18 cellular contexts compared by ENCODE assay signal in the genomic region with DNA sequence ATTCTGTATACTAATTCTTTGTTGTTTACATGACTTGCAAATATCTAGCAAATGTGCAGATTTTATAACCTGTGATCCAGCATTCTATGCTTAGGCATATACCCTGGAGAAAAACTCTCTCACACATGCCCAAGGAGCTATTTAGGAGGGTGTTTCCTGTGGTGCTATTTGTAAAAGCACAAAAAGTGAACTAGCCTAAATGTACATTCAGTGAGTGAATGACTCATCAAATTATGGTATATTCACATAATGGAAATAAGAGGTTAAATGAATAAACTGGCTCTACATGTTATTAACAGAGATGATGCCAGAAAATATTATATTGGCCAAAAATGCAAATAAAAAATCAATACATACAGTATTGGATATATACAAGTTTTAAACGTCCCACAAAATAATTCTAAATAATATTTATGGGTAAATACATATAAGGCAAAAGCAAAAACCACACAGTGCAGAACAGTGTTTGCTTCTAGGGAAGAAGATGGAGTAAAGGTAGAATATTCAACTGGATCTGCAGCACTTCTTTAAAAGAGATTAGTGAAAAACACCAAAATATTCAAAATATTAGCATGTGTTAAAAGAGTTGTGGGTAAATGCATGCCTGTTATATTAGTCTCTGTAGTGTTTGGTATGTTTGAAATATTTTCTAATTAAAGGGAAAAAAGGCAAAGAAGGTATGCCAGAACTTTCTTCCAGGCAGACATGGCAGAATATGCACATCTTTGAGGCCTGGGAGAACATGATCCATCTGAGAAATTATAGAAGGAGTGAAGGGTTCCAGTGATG.
DNase-seq lines count a peak whose midpoint lies in the region; ATAC-seq and TF ChIP-seq lines count a peak whose summit lies in the region.
"Had no signal": no experiment of that assay in that cellular context is flagged by ENCODE, and none has a peak within 500 bp of the region (broad histone marks: within the 10 kb centered on the region; RNA-seq: fewer than 3 reads in every experiment).

No MANE protein-coding gene starts in this region.

- H4K20me1 ChIP-seq in IMR-90 (ENCODE audit: insufficient read depth, low read length) = no peaks in the 10 kb centered on the region

- peaks cover 3% of the 10 kb centered on the region for H3K27me3 Mint-ChIP-seq in osteocyte (ENCODE audit: unreplicated experiment)
- H3K27me3 Mint-ChIP-seq: B cell; CD4-positive, CD25-positive, alpha-beta regulatory T cell; IgD-negative memory B cell had no signal

- no peak overlapping the region for H3K56ac ChIP-seq in IMR-90 (ENCODE audit: extremely low read depth, insufficient read depth, low read length)

- H3K4me1 Mint-ChIP-seq in osteocyte (ENCODE audit: unreplicated experiment) = no peaks in the 10 kb centered on the region
- H3K4me1 Mint-ChIP-seq: B cell; CD4-positive, CD25-positive, alpha-beta regulatory T cell; IgD-negative memory B cell had no signal

- no peak overlapping the region for H2BK15ac ChIP-seq in IMR-90 (ENCODE audit: low read depth, low read length)

- no peak overlapping the region for H3K4me3 ChIP-seq in AG10803 (ENCODE audit: low read length)
- no peak overlapping the region for H3K4me3 ChIP-seq in IMR-90 (ENCODE audit: insufficient read depth, low read depth, low read length)
- H3K4me3 ChIP-seq in adipocyte (ENCODE audit: low read length) = no peak overlapping the region
- no peak overlapping the region for H3K4me3 ChIP-seq in uterus

- no peak overlapping the region for H2BK20ac ChIP-seq in IMR-90 (ENCODE audit: low read depth, low read length)

- no peak for TF ChIP-seq RAD21 in IMR-90 (IDR thresholded peaks at IDR 0.05; ENCODE audit: low read length)

- no peak overlapping the region for H3K4ac ChIP-seq in IMR-90 (ENCODE audit: low read depth, low read length)

- no peaks in the 10 kb centered on the region for H3K9me3 Mint-ChIP-seq in osteocyte (ENCODE audit: unreplicated experiment)

- H2BK120ac ChIP-seq in IMR-90 (ENCODE audit: low read depth, low read length) = no peak overlapping the region

- dilution Hi-C loops in IMR-90 (cut with HindIII; ENCODE audit: low sequenced_read_pairs, unreplicated experiment) = no loop called here

- H3K4me1 ChIP-seq in IMR-90 (ENCODE audit: control insufficient read depth, insufficient read depth, low read length) = peaks cover 1% of the 10 kb centered on the region; the same call in 1 of the 2 replicates
- no peaks in the 10 kb centered on the region for H3K4me1 ChIP-seq in adipocyte (ENCODE audit: control insufficient read depth, insufficient read depth, low read length)
- no peaks in the 10 kb centered on the region for H3K4me1 ChIP-seq in uterus

- H3K4me2 ChIP-seq in IMR-90 (ENCODE audit: low read depth, low read length) = no peak overlapping the region; the same call in 1 of the 2 replicates

- TF ChIP-seq POLR2A in IMR-90 (IDR thresholded peaks at IDR 0.05; ENCODE audit: low read depth, low read length) (no peak), uterus (IDR thresholded peaks at IDR 0.05) (no peak)

- peak overlapping the region; percentile 37; the same call in 1 of the 2 replicates for H3K18ac ChIP-seq in IMR-90 (ENCODE audit: low read depth, low read length)

- H3K79me1 ChIP-seq in IMR-90 (ENCODE audit: low read depth in 1 of 2, low read length in 2 of 2) = no peaks in the 10 kb centered on the region

- no CpG with 5 or more reads among the region's 1 CpG for WGBS in IMR-90 (ENCODE audit: extremely low coverage in 2 of 2, insufficient read length in 1 of 2), 2 experiments

- no peak overlapping the region for H4K8ac ChIP-seq in IMR-90 (ENCODE audit: low read depth in 2 of 2, low read length in 2 of 2)

- no peak overlapping the region for H2AFZ ChIP-seq in IMR-90 (replicated peaks; ENCODE audit: low read length, poor library complexity)

- H4K5ac ChIP-seq in IMR-90 (ENCODE audit: low read depth, low read length) = no peak overlapping the region

- no peak overlapping the region for H4K91ac ChIP-seq in IMR-90 (ENCODE audit: insufficient read depth, low read depth, low read length)

- intact Hi-C loops in IMR-90 (cut with micrococcal nuclease) = no loop called here
- intact Hi-C loops in uterus (cut with DNase I; ENCODE audit: low total_unique reads) = no loop called here

- no peak overlapping the region for H2AK9ac ChIP-seq in IMR-90 (replicated peaks; ENCODE audit: low read depth, low read length, poor library complexity)

- ATAC-seq in IMR-90 (ENCODE audit: low read depth) = peak; percentile 51

- no peak overlapping the region for H2AK5ac ChIP-seq in IMR-90 (ENCODE audit: low read depth, low read length)

- H3K9ac ChIP-seq in IMR-90 (ENCODE audit: low read depth, low read length) (no peak overlapping the region), adipocyte (ENCODE audit: low read length) (no peak overlapping the region)

- POLR2A ChIA-PET in IMR-90 (lab: Charles Lee; ENCODE audit: unreplicated experiment) = no interaction called here

- no peak overlapping the region for H3K27ac Mint-ChIP-seq in osteocyte (ENCODE audit: unreplicated experiment)
- H3K27ac Mint-ChIP-seq: B cell, IgD-negative memory B cell had no signal

- H3K27me3 ChIP-seq in IMR-90 (ENCODE audit: control insufficient read depth, insufficient read depth, low read length) (peaks cover 6% of the 10 kb centered on the region; the same call in 1 of the 2 replicates), adipocyte (replicated peaks; ENCODE audit: control insufficient read depth, insufficient read depth, low read length) (no peaks in the 10 kb centered on the region), uterus (no peaks in the 10 kb centered on the region)

- H3K9me3 ChIP-seq in IMR-90 (ENCODE audit: control insufficient read depth, insufficient read depth, low read length) = no peaks in the 10 kb centered on the region
- H3K9me3 ChIP-seq in adipocyte (ENCODE audit: control insufficient read depth, low read length) = no peaks in the 10 kb centered on the region
- no peaks in the 10 kb centered on the region for H3K9me3 ChIP-seq in uterus

- in situ Hi-C loops in IMR-90 (cut with MboI; ENCODE audit: low sequenced_read_pairs) = no loop called here

- no peak for TF ChIP-seq CTCF in AG10803 (conservative IDR thresholded peaks at IDR 0.05; ENCODE audit: low read length)
- TF ChIP-seq CTCF in IMR-90 (conservative IDR thresholded peaks at IDR 0.05; ENCODE audit: low read depth, low read length) = no peak
- no peak for TF ChIP-seq CTCF in uterus (IDR thresholded peaks at IDR 0.05)
- no peak for TF ChIP-seq CTCF in osteocyte (IDR thresholded peaks at IDR 0.05)

- H3K9me1 ChIP-seq in IMR-90 (ENCODE audit: insufficient read depth, low read length) = no peaks in the 10 kb centered on the region

- H3K36me3 Mint-ChIP-seq in osteocyte (ENCODE audit: unreplicated experiment) = no peaks in the 10 kb centered on the region
- H3K36me3 Mint-ChIP-seq: CD4-positive, CD25-positive, alpha-beta regulatory T cell; IgD-negative memory B cell had no signal

- H3K27ac ChIP-seq in IMR-90 (ENCODE audit: insufficient read depth, low read length) (no peak overlapping the region), uterus (no peak overlapping the region)

- no peak overlapping the region for H2BK5ac ChIP-seq in IMR-90 (ENCODE audit: low read depth, low read length, poor library complexity, severe bottlenecking)

- no peak overlapping the region for H3K23ac ChIP-seq in IMR-90 (ENCODE audit: low read depth, low read length)

- BruUV-seq in IMR-90 (replicated peaks; lab: Mats Ljungman, UMichigan) = no TSS peak

- CTCF ChIA-PET in IMR-90 (lab: Yijun Ruan, JAX) = no interaction called here

- peak; percentile 19 for DNase-seq in AG10803 (ENCODE audit: low read depth)
- no peak for DNase-seq in IMR-90
- DNase-seq in adipocyte (ENCODE audit: low read depth) = peak; percentile 15
- peak; percentile 1 for DNase-seq in iris pigment epithelial cell (ENCODE audit: low read depth)
- no peak for DNase-seq in NCI-H1105 treated with DMSO at 0.1 percent for 48 hours (lab: John Stamatoyannopoulos, UW)
- DNase-seq in uterus = no peak
- no peak for DNase-seq in DMS53 treated with DMSO at 0.1 percent for 48 hours (lab: John Stamatoyannopoulos, UW; ENCODE audit: unreplicated experiment)
- DNase-seq in osteocyte (ENCODE audit: extremely low spot score, unreplicated experiment) = no peak
- DNase-seq: Caco-2; CD4-positive, CD25-positive, alpha-beta regulatory T cell; DMS153; H7; NCI-H187 treated with DMSO at 0.1 percent for 48 hours; NCI-H2171; NCI-H446 treated with DMSO at 0.1 percent for 48 hours; NCI-H748 treated with DMSO at 0.1 percent for 48 hours had no signal

- H3K14ac ChIP-seq in IMR-90 (replicated peaks; ENCODE audit: low read depth, low read length) = no peak overlapping the region

- no peak overlapping the region for H3K4me3 Mint-ChIP-seq in osteocyte (ENCODE audit: unreplicated experiment)
- H3K4me3 Mint-ChIP-seq: B cell; CD4-positive, CD25-positive, alpha-beta regulatory T cell; IgD-negative memory B cell had no signal

- H3K36me3 ChIP-seq in IMR-90 (ENCODE audit: control insufficient read depth, insufficient read depth, low read length) (no peaks in the 10 kb centered on the region), adipocyte (ENCODE audit: control insufficient read depth, insufficient read depth, low read length, severe bottlenecking) (no peaks in the 10 kb centered on the region), uterus (no peaks in the 10 kb centered on the region)

TF ChIP-seq in IMR-90, 13 proteins besides CTCF, POLR2A, EP300 and RAD21:
- TF ChIP-seq MAZ (IDR thresholded peaks at IDR 0.05; ENCODE audit: borderline replicate concordance, low read depth, low read length) (no peak), ELK1 (IDR thresholded peaks at IDR 0.05; ENCODE audit: borderline replicate concordance, low read depth, low read length) (no peak), SMC3 (IDR thresholded peaks at IDR 0.05; ENCODE audit: low read depth, low read length) (no peak), NFE2L2 (IDR thresholded peaks at IDR 0.05; ENCODE audit: low read depth, low read length) (peak; percentile 80), MXI1 (IDR thresholded peaks at IDR 0.05; ENCODE audit: borderline replicate concordance, low read depth, low read length) (no peak)

Comparison
In these comparisons a context has a peak if more than half of its experiments do, and no peak if none do; other contexts are left out.
1. DNase-seq: peak in AG10803 (single experiment), adipocyte (single experiment) and iris pigment epithelial cell (single experiment); none in IMR-90 (single experiment), NCI-H1105 treated with DMSO at 0.1 percent for 48 hours (single experiment), uterus (0 of 2), DMS53 treated with DMSO at 0.1 percent for 48 hours (single experiment) and osteocyte (single experiment).